Comparison of ENCODE assay signal across 10 cellular contexts in genomic region chr4:76607266-76607799, GRCh38.
DNase-seq lines count a peak whose midpoint lies in the region; ATAC-seq, FAIRE-seq and TF ChIP-seq lines count a peak whose summit lies in the region.
"Had no signal": no experiment of that assay in that cellular context is flagged by ENCODE, and none has a peak within 500 bp of the region (broad histone marks: within the 10 kb centered on the region; RNA-seq: fewer than 3 reads in every experiment).

No MANE protein-coding gene starts in this region.

- TF ChIP-seq CTCF in AG09309 (IDR thresholded peaks at IDR 0.05; ENCODE audit: control insufficient read depth, insufficient read depth, low read depth, low read length, missing control alignments) (no peak), GM12878 (IDR thresholded peaks at IDR 0.05 in 2 of 3, conservative IDR thresholded peaks at IDR 0.05 in 1 of 3; ENCODE audit: control insufficient read depth in 2 of 3, extremely low read depth in 1 of 3, insufficient read depth in 1 of 3, low read depth in 3 of 3, low read length in 3 of 3) (no peak)

- no peaks in the 10 kb centered on the region for H4K20me1 ChIP-seq in GM12878 (ENCODE audit: control insufficient read depth, insufficient read depth)

- H3K27ac ChIP-seq in GM12878 (ENCODE audit: control insufficient read depth, insufficient read depth): peak overlapping the region; percentile 12; the same call in 1 of the 2 replicates
- H3K27ac ChIP-seq: C4-2B had no signal

- peak; percentile 97 for ATAC-seq in GM19395 (IDR thresholded peaks at IDR 0.05; ENCODE audit: unreplicated experiment)
- peak; percentile 95 for ATAC-seq in HG03066 (IDR thresholded peaks at IDR 0.05; ENCODE audit: low read depth, unreplicated experiment)
- peak; percentile 91 for ATAC-seq in GM12878

- SMC1A ChIA-PET in GM12878 (lab: Charles Lee; ENCODE audit: uncharacterized antibody, unreplicated experiment): interaction anchor here (0.6 to 0.9 kb wide), 2 partner anchors 17 to 402 kb away, joined by 3 read pairs; no protein-coding TSS in a partner anchor

- POLR2A ChIA-PET in GM12878 (lab: Charles Lee): no interaction called here

- WGBS in GM12878 (ENCODE audit: insufficient coverage, insufficient replicate concordance, low lambda C conversion rate, missing lambda C conversion rate): 3% methylated on average over 3 of the region's 3 CpGs

- peaks cover 23% of the 10 kb centered on the region for H3K4me1 ChIP-seq in GM12878 (ENCODE audit: control insufficient read depth, insufficient read depth, low read length)

- BruUV-seq in GM12878 (replicated peaks; lab: Mats Ljungman, UMichigan): no TSS peak

- CTCF ChIA-PET in GM12878 (lab: Yijun Ruan, JAX): no interaction called here

- 0 out of 2 replicates have a peak, but pooled peaks have one; percentile 18 for TF ChIP-seq RAD21 in GM12878 (IDR thresholded peaks at IDR 0.05; ENCODE audit: insufficient read depth, low read depth, low read length)

- no peaks in the 10 kb centered on the region for H3K79me2 ChIP-seq in GM12878 (ENCODE audit: control insufficient read depth, insufficient read depth, low read length)

- H3K4me2 ChIP-seq in GM12878 (ENCODE audit: control insufficient read depth, insufficient read depth): peak overlapping the region; percentile 63; the same call in 1 of the 2 replicates

- peak; percentile 81 for FAIRE-seq in GM12878 (lab: Jason Lieb, UNC)

- peak overlapping the region; percentile 25; the same call in 1 of the 2 replicates for H2AFZ ChIP-seq in GM12878 (ENCODE audit: control insufficient read depth, low read depth, low read length)

- H3K9ac ChIP-seq in GM12878 (ENCODE audit: control insufficient read depth, insufficient read depth, low read length): no peak overlapping the region

- H3K4me3 ChIP-seq in AG09309 (ENCODE audit: control insufficient read depth, low read depth, low read length) (no peak overlapping the region), GM12878 (peak overlapping the region; percentile 41; the same call in 1 of the 2 replicates)

- DNase-seq in AG09309 (ENCODE audit: low read depth): peak; percentile 96
- DNase-seq in GM12878 (ENCODE audit: low read depth, low spot score): peak; percentile 62
- no peak for DNase-seq in SKM-1 treated with dmso at 0.1 percent for 144 hours (lab: John Stamatoyannopoulos, UW; ENCODE audit: unreplicated experiment)
- no peak for DNase-seq in hippocampal formation (lab: John Stamatoyannopoulos, UW)
- DNase-seq in NCI-H524 treated with DMSO at 0.1 percent for 48 hours (lab: John Stamatoyannopoulos, UW): no peak
- no peak for DNase-seq in RKO (ENCODE audit: low spot score)
- DNase-seq: activated CD4-positive, alpha-beta memory T cell treated with anti-CD3 and anti-CD28 coated beads for 36 hours had no signal

- H3K36me3 ChIP-seq in GM12878 (ENCODE audit: control insufficient read depth in 2 of 2, insufficient read depth in 2 of 2, low read length in 1 of 2): no peaks in the 10 kb centered on the region

- no peaks in the 10 kb centered on the region for H3K9me3 ChIP-seq in GM12878 (replicated peaks; ENCODE audit: control insufficient read depth, insufficient read depth, low read length)

- no peaks in the 10 kb centered on the region for H3K27me3 ChIP-seq in GM12878 (replicated peaks in 1 of 2; ENCODE audit: control insufficient read depth in 2 of 2, insufficient read depth in 2 of 2, low read length in 1 of 2)

- RAD21 ChIA-PET in GM12878 (lab: Charles Lee; ENCODE audit: unreplicated experiment): no interaction called here

- TF ChIP-seq EP300 in GM12878 (IDR thresholded peaks at IDR 0.05; ENCODE audit: borderline replicate concordance in 1 of 2, control insufficient read depth in 1 of 2, low read depth in 2 of 2, low read length in 2 of 2): peak in 1 of 2 experiments; percentile 37; a peak in 1 of 4 replicates

- in situ Hi-C loops in GM12878 (cut with MboI): no loop called here

- intact Hi-C loops in GM12878 (cut with micrococcal nuclease; ENCODE audit: unreplicated experiment): no loop called here

- no peak for TF ChIP-seq POLR2A in GM12878 (IDR thresholded peaks at IDR 0.05; ENCODE audit: low read depth, low read length)

TF ChIP-seq in GM12878, 131 proteins besides CTCF, POLR2A, EP300 and RAD21 (continues in another document):
- 0 out of 2 replicates have a peak, but pooled peaks have one; percentile 36 for TF ChIP-seq IRF4 (IDR thresholded peaks at IDR 0.05; ENCODE audit: low read depth, low read length)
- no peak for TF ChIP-seq CHD1 (IDR thresholded peaks at IDR 0.05; ENCODE audit: low read depth, low read length)
- TF ChIP-seq NR2C1 (IDR thresholded peaks at IDR 0.05): no peak
- no peak for TF ChIP-seq PBX3 (IDR thresholded peaks at IDR 0.05; ENCODE audit: insufficient replicate concordance, low read depth, low read length)
- TF ChIP-seq, protein P1, sequence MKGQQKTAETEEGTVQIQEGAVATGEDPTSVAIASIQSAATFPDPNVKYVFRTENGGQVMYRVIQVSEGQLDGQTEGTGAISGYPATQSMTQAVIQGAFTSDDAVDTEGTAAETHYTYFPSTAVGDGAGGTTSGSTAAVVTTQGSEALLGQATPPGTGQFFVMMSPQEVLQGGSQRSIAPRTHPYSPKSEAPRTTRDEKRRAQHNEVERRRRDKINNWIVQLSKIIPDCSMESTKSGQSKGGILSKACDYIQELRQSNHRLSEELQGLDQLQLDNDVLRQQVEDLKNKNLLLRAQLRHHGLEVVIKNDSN (IDR thresholded peaks at IDR 0.05; ENCODE audit: borderline replicate concordance, extremely low read length, insufficient read depth, low read depth, low read length): no peak
- no peak for TF ChIP-seq ZBED1 (IDR thresholded peaks at IDR 0.05; ENCODE audit: borderline replicate concordance)
- TF ChIP-seq EED (IDR thresholded peaks at IDR 0.05; ENCODE audit: low read depth): no peak
- no peak for TF ChIP-seq EGR1 (IDR thresholded peaks at IDR 0.05; ENCODE audit: borderline replicate concordance in 1 of 2, low read depth in 2 of 2, low read length in 2 of 2)
- no peak for TF ChIP-seq TCF7 (IDR thresholded peaks at IDR 0.05; ENCODE audit: borderline replicate concordance)
- no peak for TF ChIP-seq ZNF217 (IDR thresholded peaks at IDR 0.05)
- TF ChIP-seq E2F4 (IDR thresholded peaks at IDR 0.05; ENCODE audit: low read depth, low read length): no peak
- TF ChIP-seq SRF (IDR thresholded peaks at IDR 0.05; ENCODE audit: low read depth in 2 of 2, low read length in 2 of 2): 0 out of 4 replicates have a peak, but pooled peaks of 1 of the 2 experiments have one; percentile 39
- no peak for TF ChIP-seq NRF1 (conservative IDR thresholded peaks at IDR 0.05; ENCODE audit: low read depth, low read length)
- peak; percentile 90; the same call in 1 of the 2 replicates for TF ChIP-seq MTA3 (IDR thresholded peaks at IDR 0.05; ENCODE audit: borderline replicate concordance, low read length)
- TF ChIP-seq HDAC2 (IDR thresholded peaks at IDR 0.05): no peak
- no peak for TF ChIP-seq NBN (IDR thresholded peaks at IDR 0.05)
- no peak for TF ChIP-seq WRNIP1 (IDR thresholded peaks at IDR 0.05; ENCODE audit: borderline replicate concordance, low read depth, low read length)
- TF ChIP-seq SKIL (IDR thresholded peaks at IDR 0.05; ENCODE audit: low read depth, poor library complexity, severe bottlenecking): peak; percentile 37

Comparison
In these comparisons a context has a peak if more than half of its experiments do, and no peak if none do; other contexts are left out.
1. DNase-seq: peak in AG09309 (single experiment) and GM12878 (single experiment); none in SKM-1 treated with dmso at 0.1 percent for 144 hours (single experiment), hippocampal formation (0 of 2), NCI-H524 treated with DMSO at 0.1 percent for 48 hours (single experiment) and RKO (single experiment).
2. Peak in every context shown above with its lines, with median percentiles within 50 percentile points of each other: ATAC-seq.